8 cellular contexts compared by ENCODE assay signal in the genomic region with DNA sequence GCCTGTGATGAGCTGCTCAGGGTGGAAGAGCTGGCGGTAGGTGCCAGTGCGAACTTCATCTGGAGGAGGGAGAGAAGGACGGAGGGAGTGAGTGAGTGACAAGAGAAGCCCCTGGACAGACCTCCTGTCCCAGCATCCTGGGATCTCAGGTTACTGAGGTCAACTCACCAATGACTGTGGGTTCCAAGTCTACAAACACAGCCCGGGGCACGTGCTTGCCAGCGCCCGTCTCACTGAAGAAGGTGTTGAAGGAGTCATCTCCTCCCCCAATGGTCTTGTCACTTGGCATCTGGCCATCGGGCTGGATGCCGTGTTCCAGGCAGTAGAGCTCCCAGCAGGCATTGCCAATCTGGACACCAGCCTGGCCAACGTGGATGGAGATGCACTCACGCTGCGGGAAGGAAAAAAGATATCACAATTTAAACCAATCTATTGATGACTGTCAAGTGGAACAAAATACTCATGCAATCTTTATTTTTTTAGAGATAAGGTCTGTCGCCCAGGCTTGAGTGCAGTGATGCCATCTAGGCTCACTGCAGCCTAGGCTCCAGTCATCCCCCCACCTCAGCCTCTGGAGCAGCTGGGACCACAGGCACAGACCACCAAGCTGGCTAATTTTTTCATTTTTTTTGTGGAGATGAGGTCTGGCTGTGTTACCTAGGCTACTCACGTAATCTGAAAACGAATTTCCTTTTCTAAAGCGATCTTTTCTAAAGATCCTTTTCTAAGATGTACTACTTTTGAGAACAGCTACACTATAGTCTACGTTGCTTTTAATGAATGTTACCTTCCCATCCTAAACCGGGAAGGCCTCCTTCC. TPM values are rescaled to one million over a fixed set of nuclear protein-coding genes. Genes with fewer than 3 reads are reported as not detected.
DNase-seq lines count a peak whose midpoint lies in the region; ATAC-seq lines count a peak whose summit lies in the region.

No MANE protein-coding gene starts in this region.

- peaks cover 35% of the 10 kb centered on the region for H3K4me1 Mint-ChIP-seq in activated naive CD8-positive, alpha-beta T cell treated with anti-CD3 and anti-CD28 coated beads for 36 hours
- peaks cover 70% of the 10 kb centered on the region for H3K4me1 Mint-ChIP-seq in stimulated activated naive CD8-positive, alpha-beta T cell treated with anti-CD3 and anti-CD28 coated beads, Interleukin-15, amount 100 ng/mL, for 72 hours

- peaks cover 33% of the 10 kb centered on the region for H3K36me3 ChIP-seq in HUES64 (ENCODE audit: insufficient read depth, low read length)
- H3K36me3 ChIP-seq in iPS-15b (ENCODE audit: control insufficient read depth, insufficient read depth, low read length): peaks cover 16% of the 10 kb centered on the region

- H3K36me3 Mint-ChIP-seq in activated naive CD8-positive, alpha-beta T cell treated with anti-CD3 and anti-CD28 coated beads for 36 hours: peaks cover 47% of the 10 kb centered on the region

- peak overlapping the region; percentile 70 for H3K4me3 ChIP-seq in HUES64 (ENCODE audit: low read length)
- peak overlapping the region; percentile 99 for H3K4me3 ChIP-seq in iPS-15b (ENCODE audit: low read depth, low read length)

- no peak for DNase-seq in activated naive CD8-positive, alpha-beta T cell treated with anti-CD3 and anti-CD28 coated beads for 36 hours
- DNase-seq in stimulated activated naive CD8-positive, alpha-beta T cell treated with anti-CD3 and anti-CD28 coated beads, Interleukin-15, amount 100 ng/mL, for 72 hours: no peak
- DNase-seq in NCI-H1092 treated with DMSO at 0.1 percent for 48 hours (lab: John Stamatoyannopoulos, UW) (no peak), kidney tubule cell (ENCODE audit: low spot score) (no peak), hippocampal formation (lab: John Stamatoyannopoulos, UW) (no peak)

- peak overlapping the region; percentile 99 for H3K27ac Mint-ChIP-seq in activated naive CD8-positive, alpha-beta T cell treated with anti-CD3 and anti-CD28 coated beads for 36 hours
- peak overlapping the region; percentile 98 to 100 for H3K27ac Mint-ChIP-seq in stimulated activated naive CD8-positive, alpha-beta T cell treated with anti-CD3 and anti-CD28 coated beads, Interleukin-15, amount 100 ng/mL, for 72 hours

- peaks cover 4% of the 10 kb centered on the region for H3K9me3 Mint-ChIP-seq in activated naive CD8-positive, alpha-beta T cell treated with anti-CD3 and anti-CD28 coated beads for 36 hours
- H3K9me3 Mint-ChIP-seq in stimulated activated naive CD8-positive, alpha-beta T cell treated with anti-CD3 and anti-CD28 coated beads, Interleukin-15, amount 100 ng/mL, for 72 hours: no peaks in the 10 kb centered on the region

- 81% methylated on average over 17 of the region's 18 CpGs for WGBS in HUES64

- H3K9ac ChIP-seq in HUES64 (ENCODE audit: low read depth, low read length) (peak overlapping the region; percentile 98), iPS-15b (ENCODE audit: low read depth, low read length) (no peak overlapping the region)

- peak overlapping the region; percentile 98 for H3K4me3 Mint-ChIP-seq in activated naive CD8-positive, alpha-beta T cell treated with anti-CD3 and anti-CD28 coated beads for 36 hours
- H3K4me3 Mint-ChIP-seq in stimulated activated naive CD8-positive, alpha-beta T cell treated with anti-CD3 and anti-CD28 coated beads, Interleukin-15, amount 100 ng/mL, for 72 hours: peak overlapping the region; percentile 96 to 97

- no peak for ATAC-seq in stimulated activated naive CD8-positive, alpha-beta T cell treated with anti-CD3 and anti-CD28 coated beads, Interleukin-15, amount 100 ng/mL, for 72 hours
- ATAC-seq in HG02938 (IDR thresholded peaks at IDR 0.05; ENCODE audit: unreplicated experiment): no peak

- H3K27ac ChIP-seq in HUES64 (ENCODE audit: low read depth, low read length): peak overlapping the region; percentile 99

- no peaks in the 10 kb centered on the region for H3K27me3 ChIP-seq in HUES64 (ENCODE audit: insufficient read depth, low read length)
- H3K27me3 ChIP-seq in iPS-15b (ENCODE audit: control insufficient read depth, insufficient read depth, low read length): no peaks in the 10 kb centered on the region

- H3K9me3 ChIP-seq in HUES64 (ENCODE audit: insufficient read depth, low read depth, low read length) (no peaks in the 10 kb centered on the region), iPS-15b (ENCODE audit: control insufficient read depth, insufficient read depth, low read length) (no peaks in the 10 kb centered on the region)

- H3K4me1 ChIP-seq in HUES64 (ENCODE audit: insufficient read depth, low read length) (peaks cover 16% of the 10 kb centered on the region), iPS-15b (ENCODE audit: control insufficient read depth, insufficient read depth, low read length) (peaks cover 8% of the 10 kb centered on the region)

- peaks cover 18% of the 10 kb centered on the region for H3K27me3 Mint-ChIP-seq in activated naive CD8-positive, alpha-beta T cell treated with anti-CD3 and anti-CD28 coated beads for 36 hours
- H3K27me3 Mint-ChIP-seq in stimulated activated naive CD8-positive, alpha-beta T cell treated with anti-CD3 and anti-CD28 coated beads, Interleukin-15, amount 100 ng/mL, for 72 hours: no peaks in the 10 kb centered on the region

RNA-seq across cellular contexts. Expression of a gene that starts 1.7 kb away (rescaled TPM):
- polyA plus RNA-seq in HUES64 (2013, experiment 1 of 2): 2,373 TPM
- polyA plus RNA-seq in HUES64 (2013, experiment 2 of 2): 2,516 TPM
- total RNA-seq in activated naive CD8-positive, alpha-beta T cell treated with anti-CD3 and anti-CD28 coated beads for 36 hours: 1,000 to 10,000 TPM; 2,350 to 2,390 TPM

RNA-seq across cellular contexts. Expression of a gene that starts 18.9 kb away (rescaled TPM):
- polyA plus RNA-seq in HUES64 (2013, experiment 1 of 2): 28.1 TPM
- polyA plus RNA-seq in HUES64 (2013, experiment 2 of 2): 38.3 TPM
- 10 to 100 TPM; 21.9 to 25.4 TPM for total RNA-seq in activated naive CD8-positive, alpha-beta T cell treated with anti-CD3 and anti-CD28 coated beads for 36 hours

RNA-seq across cellular contexts. Expression of a gene that starts 34.9 kb away (rescaled TPM):
- not detected for polyA plus RNA-seq in HUES64 (2013, experiment 1 of 2)
- not detected for polyA plus RNA-seq in HUES64 (2013, experiment 2 of 2)
- total RNA-seq in activated naive CD8-positive, alpha-beta T cell treated with anti-CD3 and anti-CD28 coated beads for 36 hours: not detected

RNA-seq across cellular contexts. Expression of a gene that starts 59.3 kb away (rescaled TPM):
- polyA plus RNA-seq in HUES64 (2013, experiment 1 of 2): 521 TPM
- 770 TPM for polyA plus RNA-seq in HUES64 (2013, experiment 2 of 2)
- total RNA-seq in activated naive CD8-positive, alpha-beta T cell treated with anti-CD3 and anti-CD28 coated beads for 36 hours: 10 to 100 TPM; 54.3 to 55.0 TPM

RNA-seq across cellular contexts. Expression of a gene that starts 59.8 kb away (rescaled TPM):
- polyA plus RNA-seq in HUES64 (2013, experiment 1 of 2): 4.0 TPM
- polyA plus RNA-seq in HUES64 (2013, experiment 2 of 2): 3.9 TPM
- total RNA-seq in activated naive CD8-positive, alpha-beta T cell treated with anti-CD3 and anti-CD28 coated beads for 36 hours: 10 to 100 TPM; 11.0 to 13.2 TPM
